ENCODE assay signal across 11 cellular contexts in the genomic region with DNA sequence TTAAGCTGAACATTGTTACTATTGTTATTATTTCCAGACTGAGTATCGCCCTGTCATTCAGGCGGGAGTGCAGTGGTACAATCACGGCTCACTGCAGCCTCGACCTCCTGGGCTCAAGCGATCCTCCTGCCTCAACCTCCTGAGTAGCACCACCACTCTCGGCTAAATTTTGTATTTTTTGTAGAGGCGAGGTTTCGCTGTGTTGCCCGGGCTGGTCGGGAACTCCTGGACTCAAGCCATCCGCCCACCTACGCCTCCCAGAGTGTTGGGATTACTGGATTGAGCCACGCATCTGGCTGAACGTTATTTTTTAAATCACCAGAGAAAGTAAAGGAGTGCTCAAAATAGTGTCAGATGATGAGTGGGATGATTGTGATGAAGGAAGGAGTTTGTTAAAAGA. TPM values are rescaled to one million over a fixed set of nuclear protein-coding genes. Genes with fewer than 3 reads are reported as not detected.
A peak's percentile ranks its signal among the peaks of the same experiment; 100 is the strongest.
DNase-seq lines count a peak whose midpoint lies in the region; TF ChIP-seq lines count a peak whose summit lies in the region.
"Had no signal": no experiment of that assay in that cellular context is flagged by ENCODE, and none has a peak within 500 bp of the region (broad histone marks: within the 10 kb centered on the region; RNA-seq: fewer than 3 reads in every experiment).

No MANE protein-coding gene starts in this region.

- H3K27me3 ChIP-seq in Peyer's patch, result no peaks in the 10 kb centered on the region
- H3K27me3 ChIP-seq in spleen (replicated peaks in 1 of 7), result no peaks in the 10 kb centered on the region
- no peaks in the 10 kb centered on the region for H3K27me3 ChIP-seq in stomach

- 87 to 93% (median 91%) methylated on average over 14 of the region's 14 CpGs for WGBS in spleen, 5 donors
- WGBS in stomach, 5 donors, result 82 to 93% (median 90%) methylated on average over 14 of the region's 14 CpGs

- no peaks in the 10 kb centered on the region for H3K36me3 ChIP-seq in Peyer's patch
- H3K36me3 ChIP-seq in spleen, result no peaks in the 10 kb centered on the region
- no peaks in the 10 kb centered on the region for H3K36me3 ChIP-seq in stomach

- no peak for TF ChIP-seq POLR2A in Peyer's patch (IDR thresholded peaks at IDR 0.05)
- no peak for TF ChIP-seq POLR2A in spleen (IDR thresholded peaks at IDR 0.05)
- no peak for TF ChIP-seq POLR2A in stomach (IDR thresholded peaks at IDR 0.05)

- H3K4me3 ChIP-seq in Peyer's patch (peak overlapping the region in 1 of 4 donors; percentile 67), spleen (peak overlapping the region in 1 of 8 donors; percentile 98), stomach (no peak overlapping the region)

- H3K4me1 ChIP-seq in Peyer's patch (peaks cover 0 to 12% (median 6%) of the 10 kb centered on the region in 4 donors), spleen (peaks cover 6 to 37% (median 26%) of the 10 kb centered on the region in 6 donors), stomach (peaks cover 14 to 26% (median 19%) of the 10 kb centered on the region in 4 donors)

- H3K9me3 ChIP-seq in Peyer's patch (no peaks in the 10 kb centered on the region), spleen (no peaks in the 10 kb centered on the region), stomach (no peaks in the 10 kb centered on the region)

- intact Hi-C loops in spleen (cut with DNase I; ENCODE audit: low total_unique reads), result no loop called here
- intact Hi-C loops in stomach (cut with DNase I; ENCODE audit: low total_unique reads), result no loop called here

- no peaks in the 10 kb centered on the region for H3K36me3 Mint-ChIP-seq in endothelial cell (ENCODE audit: low read depth, unreplicated experiment)

- peak overlapping the region in 3 of 4 donors; percentile 99 to 100 (median 99) for H3K27ac ChIP-seq in Peyer's patch
- peak overlapping the region; percentile 78 to 100 (median 99) for H3K27ac ChIP-seq in spleen
- H3K27ac ChIP-seq in stomach, result peak overlapping the region in 2 of 5 donors; percentile 99 to 100

- no peak for TF ChIP-seq CTCF in Peyer's patch (IDR thresholded peaks at IDR 0.05)
- no peak for TF ChIP-seq CTCF in endothelial cell (IDR thresholded peaks at IDR 0.05; ENCODE audit: unreplicated experiment)
- no peak for TF ChIP-seq CTCF in spleen (IDR thresholded peaks at IDR 0.05 in 8 of 11, conservative IDR thresholded peaks at IDR 0.05 in 3 of 11)
- no peak for TF ChIP-seq CTCF in stomach (IDR thresholded peaks at IDR 0.05)

- peak overlapping the region; percentile 48 for H3K27ac Mint-ChIP-seq in endothelial cell (ENCODE audit: unreplicated experiment)

- H3K27me3 Mint-ChIP-seq in endothelial cell (ENCODE audit: unreplicated experiment), result peaks cover 16% of the 10 kb centered on the region

- H3K4me1 Mint-ChIP-seq in endothelial cell (ENCODE audit: unreplicated experiment), result peaks cover 11% of the 10 kb centered on the region

- peak overlapping the region; percentile 76 for H3K4me3 Mint-ChIP-seq in endothelial cell (ENCODE audit: unreplicated experiment)

- no peaks in the 10 kb centered on the region for H3K9me3 Mint-ChIP-seq in endothelial cell (ENCODE audit: unreplicated experiment)

- DNase-seq in activated CD4-positive, CD25-positive, alpha-beta regulatory T cell treated with anti-CD3 and anti-CD28 coated beads, Interleukin-2, amount 50 U/mL, for 72 hours, result peak; percentile 17
- no peak for DNase-seq in activated CD4-positive, CD25-positive, alpha-beta regulatory T cell (lab: John Stamatoyannopoulos, UW)
- no peak for DNase-seq in Peyer's patch
- DNase-seq in endothelial cell (ENCODE audit: low spot score), result no peak
- no peak for DNase-seq in spleen
- DNase-seq in NCI-H1092 (lab: John Stamatoyannopoulos, UW), result no peak
- no peak for DNase-seq in NCI-H82 treated with DMSO at 0.1 percent for 48 hours (lab: John Stamatoyannopoulos, UW; ENCODE audit: unreplicated experiment)
- no peak for DNase-seq in stomach
- DNase-seq: ACHN, NCI-H187 treated with DMSO at 0.1 percent for 48 hours had no signal

- no peak for TF ChIP-seq EP300 in stomach (IDR thresholded peaks at IDR 0.05)

RNA-seq across cellular contexts. Expression of gene HNRNPF, which starts 1.4 kb away (rescaled TPM):
- 100 to 1,000 TPM; 145 to 177 (median 160) TPM for total RNA-seq in Peyer's patch
- 194 TPM for total RNA-seq in endothelial cell (ENCODE audit: unreplicated experiment)
- total RNA-seq in spleen, result 100 to 1,000 TPM; 159 to 253 (median 206) TPM
- polyA plus RNA-seq in spleen, result 100 to 1,000 TPM in 2 of 3 donors, 10 to 100 TPM in 1; 82.8 to 141 (median 116) TPM
- 100 to 1,000 TPM in 2 of 5 donors, 10 to 100 TPM in 3; 36.2 to 169 (median 87.0) TPM for total RNA-seq in stomach
- polyA plus RNA-seq in stomach, result 100 to 1,000 TPM in 1 of 3 donors, 10 to 100 TPM in 2; 74.7 to 131 (median 87.5) TPM

RNA-seq across cellular contexts. Expression of gene ZNF487, which starts 26.6 kb away (rescaled TPM):
- total RNA-seq in Peyer's patch (10 to 100 TPM; 21.5 to 51.7 (median 26.9) TPM), endothelial cell (ENCODE audit: unreplicated experiment) (3.3 TPM), spleen (10 to 100 TPM in 2 of 7 donors, 1 to 10 TPM in 5; 5.8 to 12.1 (median 7.9) TPM), stomach (10 to 100 TPM in 1 of 5 donors, 1 to 10 TPM in 3, under 1 TPM in 1; 0.45 to 11.0 (median 4.8) TPM)
- polyA plus RNA-seq in spleen (1 to 10 TPM; 4.9 to 9.6 (median 7.0) TPM), stomach (1 to 10 TPM; 3.7 to 8.4 (median 4.3) TPM)

RNA-seq across cellular contexts. Expression of gene FXYD4, which starts 38.9 kb away (rescaled TPM):
- total RNA-seq in Peyer's patch, result not detected
- total RNA-seq in endothelial cell (ENCODE audit: unreplicated experiment), result not detected
- not detected for total RNA-seq in spleen
- under 1 TPM in 1 of 3 donors, not detected in 2; 0.20 TPM for polyA plus RNA-seq in spleen
- total RNA-seq in stomach, result not detected
- 1 to 10 TPM; 2.8 to 7.3 (median 6.0) TPM for polyA plus RNA-seq in stomach
- total RNA-seq: lower leg skin had no signal
